ENCODE assay signal across 34 cellular contexts in the genomic region with DNA sequence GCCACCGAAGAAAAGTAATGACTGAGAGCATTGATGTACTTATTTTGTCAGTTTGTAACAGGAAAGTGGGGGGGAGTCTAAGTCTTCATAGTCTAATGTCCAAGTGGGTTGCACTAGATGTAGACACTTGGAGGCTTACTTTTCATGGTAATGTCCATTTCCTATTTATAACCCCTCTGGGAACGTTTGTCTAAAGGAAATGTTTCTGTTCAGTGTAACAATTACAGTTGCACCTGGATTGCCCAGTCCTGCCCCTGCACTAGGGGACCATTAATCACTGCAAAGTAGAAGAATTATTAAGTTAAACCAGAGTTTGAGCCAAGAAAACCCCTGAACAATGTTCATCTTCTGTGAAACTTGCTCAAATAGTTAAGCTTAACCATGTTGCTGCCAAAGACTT.
"Had no signal": no experiment of that assay in that cellular context is flagged by ENCODE, and none has a peak within 500 bp of the region (broad histone marks: within the 10 kb centered on the region; RNA-seq: fewer than 3 reads in every experiment).

No MANE protein-coding gene starts in this region.

- ATAC-seq: activated CD8-positive, alpha-beta T cell treated with anti-CD3 and anti-CD28 coated beads for 36 hours; activated T-cell treated with anti-CD3 and anti-CD28 coated beads, Interleukin-2, amount 50 U/mL, for 4 hours; activated T-helper 17 cell treated with anti-CD3 and anti-CD28 coated beads, Interleukin-2, amount 50 U/mL, for 72 hours; effector memory CD8-positive, alpha-beta T cell; foreskin keratinocyte; gastrocnemius medialis; heart left ventricle; T-helper 17 cell had no signal

- H3K4me3 ChIP-seq: esophagus muscularis mucosa, gastrocnemius medialis, heart left ventricle had no signal

- H3K36me3 ChIP-seq: brain microvascular endothelial cell, esophagus muscularis mucosa, gastrocnemius medialis, heart left ventricle, WERI-Rb-1 had no signal

- FAIRE-seq: astrocyte, colon had no signal

- H3K27me3 Mint-ChIP-seq: activated CD8-positive, alpha-beta T cell treated with anti-CD3 and anti-CD28 coated beads for 36 hours; activated naive CD8-positive, alpha-beta T cell; activated T-helper 17 cell treated with anti-CD3 and anti-CD28 coated beads, Interleukin-2, amount 50 U/mL, for 72 hours; T-helper 17 cell had no signal

- DNase-seq: activated CD4-positive, alpha-beta T cell treated with anti-CD3 and anti-CD28 coated beads for 4 hours; activated CD4-positive, alpha-beta T cell treated with anti-CD3 and anti-CD28 coated beads, Interleukin-2, amount 50 U/mL, for 1 hour; activated CD4-positive, alpha-beta T cell treated with anti-CD3 and anti-CD28 coated beads, Interleukin-2, amount 50 U/mL, for 48 hours; activated CD4-positive, CD25-positive, alpha-beta regulatory T cell; activated CD4-positive, CD25-positive, alpha-beta regulatory T cell treated with anti-CD3 and anti-CD28 coated beads, Interleukin-2, amount 50 U/mL, for 72 hours; activated CD8-positive, alpha-beta memory T cell treated with anti-CD3 and anti-CD28 coated beads for 24 hours; activated CD8-positive, alpha-beta T cell treated with anti-CD3 and anti-CD28 coated beads for 36 hours; activated effector memory CD4-positive, alpha-beta T cell treated with Interleukin-2 at 50 U/mL for 16 hours; activated gamma-delta T cell treated with Interleukin-2 at 50 U/mL for 16 hours; activated naive CD4-positive, alpha-beta T cell treated with anti-CD3 and anti-CD28 coated beads, Interleukin-2, amount 50 U/mL, for 16 hours; activated naive CD4-positive, alpha-beta T cell treated with Interleukin-2 at 50 U/mL for 16 hours; activated T-cell treated with anti-CD3 and anti-CD28 coated beads, Interleukin-2, amount 50 U/mL, for 4 hours; amniotic stem cell; anterior cingulate cortex; brain microvascular endothelial cell; caudate nucleus; cortex of kidney; dermis blood vessel endothelial cell; effector CD4-positive, alpha-beta T cell; effector memory CD8-positive, alpha-beta T cell; erythroblast; foreskin keratinocyte; gastrocnemius medialis; glutamatergic neuron; heart left ventricle; T-helper 17 cell; T1000; WERI-Rb-1 had no signal

- H3K27ac ChIP-seq: brain microvascular endothelial cell, esophagus muscularis mucosa, foreskin keratinocyte, gastrocnemius medialis, heart left ventricle, WERI-Rb-1 had no signal

- H3K4me3 Mint-ChIP-seq: activated CD8-positive, alpha-beta T cell treated with anti-CD3 and anti-CD28 coated beads for 36 hours; activated naive CD8-positive, alpha-beta T cell; activated T-cell treated with anti-CD3 and anti-CD28 coated beads, Interleukin-2, amount 50 U/mL, for 4 hours; activated T-helper 17 cell treated with anti-CD3 and anti-CD28 coated beads, Interleukin-2, amount 50 U/mL, for 72 hours; effector memory CD8-positive, alpha-beta T cell; T-helper 17 cell; T-helper 2 cell treated with Interferon-gamma antibody and Interleukin-4, amounts not matched to agents 5 μg/mL and 100 μg/mL, for 36 hours had no signal

- H3K4me1 Mint-ChIP-seq: activated T-helper 17 cell treated with anti-CD3 and anti-CD28 coated beads, Interleukin-2, amount 50 U/mL, for 72 hours had no signal

- H3K4me1 ChIP-seq: esophagus muscularis mucosa, foreskin keratinocyte, gastrocnemius medialis had no signal

- H3K27me3 ChIP-seq: brain microvascular endothelial cell, esophagus muscularis mucosa, foreskin keratinocyte, gastrocnemius medialis, heart left ventricle had no signal

- H3K9me3 Mint-ChIP-seq: activated CD8-positive, alpha-beta T cell treated with anti-CD3 and anti-CD28 coated beads for 36 hours; activated T-cell treated with anti-CD3 and anti-CD28 coated beads, Interleukin-2, amount 50 U/mL, for 4 hours; activated T-helper 17 cell treated with anti-CD3 and anti-CD28 coated beads, Interleukin-2, amount 50 U/mL, for 72 hours; effector memory CD8-positive, alpha-beta T cell; T-helper 2 cell treated with Interferon-gamma antibody and Interleukin-4, amounts not matched to agents 5 μg/mL and 100 μg/mL, for 36 hours had no signal

- H3K36me3 Mint-ChIP-seq: activated naive CD8-positive, alpha-beta T cell had no signal

- H3K27ac Mint-ChIP-seq: activated CD8-positive, alpha-beta T cell treated with anti-CD3 and anti-CD28 coated beads for 36 hours; activated naive CD8-positive, alpha-beta T cell; activated T-helper 17 cell treated with anti-CD3 and anti-CD28 coated beads, Interleukin-2, amount 50 U/mL, for 72 hours; effector memory CD8-positive, alpha-beta T cell; T-helper 17 cell; T-helper 2 cell treated with Interferon-gamma antibody and Interleukin-4, amounts not matched to agents 5 μg/mL and 100 μg/mL, for 36 hours had no signal

- H3K9me3 ChIP-seq: gastrocnemius medialis had no signal
